ENCODE assay signal across 8 cellular contexts in genomic region chr15:40941528-40942336, GRCh38.
DNase-seq lines count a peak whose midpoint lies in the region; ATAC-seq and TF ChIP-seq lines count a peak whose summit lies in the region.

No MANE protein-coding gene starts in this region.

- peak; percentile 71 for ATAC-seq in GM21825 (IDR thresholded peaks at IDR 0.05; ENCODE audit: unreplicated experiment)

- H3K4me3 ChIP-seq in GM06990 (replicated peaks; ENCODE audit: low read depth, low read length): peak overlapping the region; percentile 68
- H3K4me3 ChIP-seq in retinal pigment epithelial cell (ENCODE audit: low read length): peak overlapping the region; percentile 58

- H3K36me3 ChIP-seq in GM06990 (ENCODE audit: control insufficient read depth, insufficient read depth, low read length): no peaks in the 10 kb centered on the region

- DNase-seq in GM06990 (ENCODE audit: extremely low read depth, insufficient read length) (peak; percentile 86), LoVo (ENCODE audit: low spot score) (peak; percentile 89), T-helper 2 cell (peak; percentile 41 to 66 (median 57)), astrocyte of the hippocampus (ENCODE audit: low read depth, low spot score) (peak; percentile 90), hippocampal formation (lab: John Stamatoyannopoulos, UW) (peak; percentile 22 to 65), retinal pigment epithelial cell (ENCODE audit: low read depth) (no peak), middle frontal gyrus (ENCODE audit: extremely low spot score, low spot score) (no peak)

- no peak for TF ChIP-seq CTCF in GM06990 (IDR thresholded peaks at IDR 0.05; ENCODE audit: insufficient read depth, low read length, poor library complexity, severe bottlenecking)
- no peak for TF ChIP-seq CTCF in retinal pigment epithelial cell (conservative IDR thresholded peaks at IDR 0.05; ENCODE audit: low read depth, low read length)

- no peaks in the 10 kb centered on the region for H3K27me3 ChIP-seq in GM06990 (replicated peaks; ENCODE audit: control insufficient read depth, insufficient read depth, low read length)

Comparison
In these comparisons a context has a peak if more than half of its experiments do, and no peak if none do; other contexts are left out.
1. DNase-seq: peak in GM06990 (single experiment), LoVo (single experiment), T-helper 2 cell (5 of 5), astrocyte of the hippocampus (single experiment) and hippocampal formation (2 of 2); none in retinal pigment epithelial cell (single experiment) and middle frontal gyrus (single experiment).